Comparison of ENCODE assay signal across 15 cellular contexts in genomic region chr10:58436071-58436470, GRCh38.
A peak's percentile ranks its signal among the peaks of the same experiment; 100 is the strongest.
DNase-seq lines count a peak whose midpoint lies in the region; ATAC-seq, FAIRE-seq and TF ChIP-seq lines count a peak whose summit lies in the region.
"Had no signal": no experiment of that assay in that cellular context is flagged by ENCODE, and none has a peak within 500 bp of the region (broad histone marks: within the 10 kb centered on the region; RNA-seq: fewer than 3 reads in every experiment).

No MANE protein-coding gene starts in this region.

- no peak for DNase-seq in stimulated activated naive CD8-positive, alpha-beta T cell treated with anti-CD3 and anti-CD28 coated beads, Interleukin-15, amount 100 ng/mL, for 72 hours
- DNase-seq in RPMI8226 (peak; percentile 70), fibroblast of pulmonary artery (ENCODE audit: low read depth) (peak; percentile 52), HTR-8/SVneo (ENCODE audit: insufficient read length, low spot score) (no peak), NCI-H524 treated with DMSO at 0.1 percent for 48 hours (lab: John Stamatoyannopoulos, UW) (no peak), pons (ENCODE audit: low spot score) (no peak), activated gamma-delta T cell treated with Interleukin-2 at 50 U/mL for 16 hours (no peak)
- DNase-seq: C1 segment of cervical spinal cord; heart left ventricle; naive B cell; NCI-H1436; SIG-M5; stimulated activated CD4-positive, alpha-beta T cell treated with anti-CD3 and anti-CD28 coated beads, Interleukin-1b, Interleukin-23, amount 100 ng/mL, for 48 hours had no signal

- H3K9me3 Mint-ChIP-seq in stimulated activated naive CD8-positive, alpha-beta T cell treated with anti-CD3 and anti-CD28 coated beads, Interleukin-15, Interleukin-2, amounts not matched to agents 100 ng/mL and 50 ng/mL, for 24 hours: peaks cover 12% of the 10 kb centered on the region
- H3K9me3 Mint-ChIP-seq in stimulated activated naive CD8-positive, alpha-beta T cell treated with anti-CD3 and anti-CD28 coated beads, Interleukin-15, amount 100 ng/mL, for 72 hours: peaks cover 10 to 12% of the 10 kb centered on the region in 2 donors

- H3K27me3 Mint-ChIP-seq in stimulated activated naive CD8-positive, alpha-beta T cell treated with anti-CD3 and anti-CD28 coated beads, Interleukin-15, Interleukin-2, amounts not matched to agents 100 ng/mL and 50 ng/mL, for 24 hours: peaks cover 6% of the 10 kb centered on the region
- H3K27me3 Mint-ChIP-seq in stimulated activated naive CD8-positive, alpha-beta T cell treated with anti-CD3 and anti-CD28 coated beads, Interleukin-15, amount 100 ng/mL, for 72 hours: peaks cover 8% of the 10 kb centered on the region

- no peak for ATAC-seq in stimulated activated naive CD8-positive, alpha-beta T cell treated with anti-CD3 and anti-CD28 coated beads, Interleukin-15, amount 100 ng/mL, for 72 hours

- no peaks in the 10 kb centered on the region for H3K36me3 Mint-ChIP-seq in stimulated activated naive CD8-positive, alpha-beta T cell treated with anti-CD3 and anti-CD28 coated beads, Interleukin-15, Interleukin-2, amounts not matched to agents 100 ng/mL and 50 ng/mL, for 24 hours (ENCODE audit: low read depth)

- H3K4me1 Mint-ChIP-seq in stimulated activated naive CD8-positive, alpha-beta T cell treated with anti-CD3 and anti-CD28 coated beads, Interleukin-15, Interleukin-2, amounts not matched to agents 100 ng/mL and 50 ng/mL, for 24 hours (ENCODE audit: low read depth): peaks cover 14% of the 10 kb centered on the region
- peaks cover 13% of the 10 kb centered on the region for H3K4me1 Mint-ChIP-seq in stimulated activated naive CD8-positive, alpha-beta T cell treated with anti-CD3 and anti-CD28 coated beads, Interleukin-15, amount 100 ng/mL, for 72 hours
- H3K4me1 Mint-ChIP-seq: naive B cell had no signal

- TF ChIP-seq CTCF in fibroblast of pulmonary artery (IDR thresholded peaks at IDR 0.05; ENCODE audit: low read length, missing control alignments): no peak

- FAIRE-seq in HTR-8/SVneo (lab: Jason Lieb, UNC): no peak
- FAIRE-seq: GM12892 had no signal

- H3K4me3 ChIP-seq in fibroblast of pulmonary artery (replicated peaks; ENCODE audit: low read depth, low read length): no peak overlapping the region
- H3K4me3 ChIP-seq: heart left ventricle had no signal

- H3K4me3 Mint-ChIP-seq in stimulated activated naive CD8-positive, alpha-beta T cell treated with anti-CD3 and anti-CD28 coated beads, Interleukin-15, Interleukin-2, amounts not matched to agents 100 ng/mL and 50 ng/mL, for 24 hours: no peak overlapping the region
- H3K4me3 Mint-ChIP-seq in stimulated activated naive CD8-positive, alpha-beta T cell treated with anti-CD3 and anti-CD28 coated beads, Interleukin-15, amount 100 ng/mL, for 72 hours: no peak overlapping the region
- H3K4me3 Mint-ChIP-seq: naive B cell had no signal

- H3K27ac Mint-ChIP-seq in stimulated activated naive CD8-positive, alpha-beta T cell treated with anti-CD3 and anti-CD28 coated beads, Interleukin-15, Interleukin-2, amounts not matched to agents 100 ng/mL and 50 ng/mL, for 24 hours: peak overlapping the region; percentile 31
- no peak overlapping the region for H3K27ac Mint-ChIP-seq in stimulated activated naive CD8-positive, alpha-beta T cell treated with anti-CD3 and anti-CD28 coated beads, Interleukin-15, amount 100 ng/mL, for 72 hours

Comparison
In these comparisons a context has a peak if more than half of its experiments do, and no peak if none do; other contexts are left out.
1. DNase-seq: peak in RPMI8226 (single experiment) and fibroblast of pulmonary artery (single experiment); none in stimulated activated naive CD8-positive, alpha-beta T cell treated with anti-CD3 and anti-CD28 coated beads, Interleukin-15, amount 100 ng/mL, for 72 hours (0 of 2), HTR-8/SVneo (single experiment), NCI-H524 treated with DMSO at 0.1 percent for 48 hours (single experiment), pons (single experiment) and activated gamma-delta T cell treated with Interleukin-2 at 50 U/mL for 16 hours (single experiment).